In the genomic region with DNA sequence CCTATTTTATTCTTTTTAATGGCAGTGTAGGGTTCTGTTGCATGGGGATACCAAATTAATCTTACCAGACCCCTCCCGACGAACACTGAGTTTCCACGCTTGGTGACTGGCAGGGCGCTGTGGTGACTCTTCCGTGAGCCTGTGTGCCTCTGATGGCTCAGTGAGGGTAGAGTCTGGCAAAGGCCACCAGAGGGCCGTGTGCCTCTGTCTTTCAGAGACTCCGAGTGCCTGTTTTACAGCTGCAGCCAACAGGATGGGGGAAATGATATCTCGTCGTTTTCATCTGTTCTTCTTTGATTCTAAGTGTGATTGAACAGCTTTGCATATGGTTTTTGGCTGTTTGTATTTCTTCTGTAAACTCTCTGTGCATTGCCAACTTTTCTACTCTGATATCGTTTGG, we compare ENCODE assay signal across 8 cellular contexts.
DNase-seq lines count a peak whose midpoint lies in the region; ATAC-seq lines count a peak whose summit lies in the region.

No MANE protein-coding gene starts in this region.

- H3K27me3 ChIP-seq in NT2/D1 (ENCODE audit: insufficient read depth, insufficient read length): no peaks in the 10 kb centered on the region

- DNase-seq in COR-L47 (lab: John Stamatoyannopoulos, UW) (peak; percentile 77), NT2/D1 (ENCODE audit: low read depth, low spot score) (peak; percentile 18), globus pallidus (ENCODE audit: low spot score) (peak; percentile 82), pulmonary artery endothelial cell (ENCODE audit: low read depth, low spot score) (peak; percentile 11), cerebellar nuclear complex (lab: John Stamatoyannopoulos, UW) (no peak)

- H3K4me3 Mint-ChIP-seq in activated T-helper 17 cell treated with anti-CD3 and anti-CD28 coated beads, Interleukin-2, amount 50 U/mL, for 72 hours: no peak overlapping the region

- no peaks in the 10 kb centered on the region for H3K9me3 ChIP-seq in NT2/D1 (ENCODE audit: insufficient read depth, low read length)

- H3K36me3 ChIP-seq in NT2/D1 (ENCODE audit: insufficient read depth, insufficient read length, low read length): peaks cover 45% of the 10 kb centered on the region

- H3K9me3 Mint-ChIP-seq in activated T-helper 17 cell treated with anti-CD3 and anti-CD28 coated beads, Interleukin-2, amount 50 U/mL, for 72 hours: no peaks in the 10 kb centered on the region

- H3K4me1 Mint-ChIP-seq in activated T-helper 17 cell treated with anti-CD3 and anti-CD28 coated beads, Interleukin-2, amount 50 U/mL, for 72 hours: peaks cover 11% of the 10 kb centered on the region

- no peaks in the 10 kb centered on the region for H3K4me1 ChIP-seq in NT2/D1 (ENCODE audit: insufficient read depth, insufficient read length)

- peaks cover 99% of the 10 kb centered on the region for H3K36me3 Mint-ChIP-seq in activated T-helper 17 cell treated with anti-CD3 and anti-CD28 coated beads, Interleukin-2, amount 50 U/mL, for 72 hours (ENCODE audit: low read depth)

- ATAC-seq in GM19397 (IDR thresholded peaks at IDR 0.05; ENCODE audit: unreplicated experiment): peak; percentile 98
- ATAC-seq in HG03442 (IDR thresholded peaks at IDR 0.05; ENCODE audit: unreplicated experiment): peak; percentile 97
- peak; percentile 90 for ATAC-seq in activated T-helper 17 cell treated with anti-CD3 and anti-CD28 coated beads, Interleukin-2, amount 50 U/mL, for 72 hours (replicated peaks)

- no peak overlapping the region for H3K4me3 ChIP-seq in NT2/D1 (ENCODE audit: insufficient read length, low read depth)

- H3K9ac ChIP-seq in NT2/D1 (ENCODE audit: insufficient read length, low read depth): no peak overlapping the region

- peak overlapping the region; percentile 15 for H3K27ac Mint-ChIP-seq in activated T-helper 17 cell treated with anti-CD3 and anti-CD28 coated beads, Interleukin-2, amount 50 U/mL, for 72 hours

- H3K27me3 Mint-ChIP-seq in activated T-helper 17 cell treated with anti-CD3 and anti-CD28 coated beads, Interleukin-2, amount 50 U/mL, for 72 hours: no peaks in the 10 kb centered on the region

Comparison
In these comparisons a context has a peak if more than half of its experiments do, and no peak if none do; other contexts are left out.
1. DNase-seq: peak in COR-L47 (single experiment), NT2/D1 (single experiment), globus pallidus (single experiment) and pulmonary artery endothelial cell (single experiment); none in cerebellar nuclear complex (0 of 2).
2. Peak in every context shown above with its lines, with median percentiles within 50 percentile points of each other: ATAC-seq.